In the genomic region with DNA sequence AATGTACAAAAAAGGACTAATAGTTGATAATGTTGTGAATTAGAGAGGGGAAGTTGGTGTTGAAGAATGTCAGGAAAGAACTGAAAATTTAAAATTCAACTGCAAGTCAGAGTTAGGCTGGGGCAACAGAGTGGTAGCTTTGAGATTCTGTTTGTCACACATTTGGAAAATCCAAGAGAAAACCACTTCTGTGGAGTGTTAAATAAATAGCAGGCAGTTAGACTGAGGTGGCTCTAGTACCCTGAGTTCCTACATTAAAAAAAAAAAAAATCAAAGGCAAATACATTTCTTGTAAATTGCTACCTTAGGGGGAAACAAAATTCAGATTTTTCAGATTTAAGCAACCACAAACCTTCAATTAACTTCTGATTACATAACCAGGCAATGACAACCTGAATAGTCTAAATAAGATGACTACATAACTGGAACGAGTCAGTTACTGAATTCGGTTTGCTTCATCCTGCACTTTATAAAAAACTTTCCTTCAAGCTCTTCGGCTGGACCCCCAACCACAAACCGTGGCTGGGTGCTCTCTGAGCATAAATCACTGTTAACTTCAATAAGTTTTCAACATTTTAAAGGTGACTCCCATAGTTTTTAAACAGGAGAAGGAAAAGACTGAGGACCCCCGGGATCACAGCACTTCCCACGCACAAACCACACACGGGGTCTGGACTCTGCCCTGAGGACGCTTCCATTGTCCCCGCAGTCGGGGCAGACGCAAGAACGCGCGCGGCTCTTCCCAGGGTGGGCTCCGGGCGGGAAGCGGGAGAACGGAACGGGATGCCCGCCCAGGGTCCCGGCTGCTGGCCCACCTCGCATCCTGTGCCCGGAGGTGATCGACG, we compare ENCODE assay signal across 9 cellular contexts. TPM values are rescaled to one million over a fixed set of nuclear protein-coding genes. Genes with fewer than 3 reads are reported as not detected.
DNase-seq lines count a peak whose midpoint lies in the region; ATAC-seq and TF ChIP-seq lines count a peak whose summit lies in the region.
"Had no signal": no experiment of that assay in that cellular context is flagged by ENCODE, and none has a peak within 500 bp of the region (broad histone marks: within the 10 kb centered on the region; RNA-seq: fewer than 3 reads in every experiment).

No MANE protein-coding gene starts in this region.

- H3K27me3 Mint-ChIP-seq in activated B cell treated with CpG ODN at 0.5 μM for 24 hours = no peaks in the 10 kb centered on the region

- POLR2A ChIA-PET in activated B cell treated with CpG ODN at 0.5 μM for 24 hours (lab: Charles Lee) = interaction anchor here (0.6 to 2.8 kb wide), 18 partner anchors 9 to 1290 kb away, joined by 3 to 44 read pairs (median 4); a partner anchor contains a TSS

- H3K36me3 Mint-ChIP-seq in activated B cell treated with CpG ODN at 0.5 μM for 24 hours (ENCODE audit: low read depth) = peaks cover 3% of the 10 kb centered on the region

- no peaks in the 10 kb centered on the region for H3K36me3 ChIP-seq in left ventricle myocardium inferior

- H3K27me3 ChIP-seq in left ventricle myocardium inferior (ENCODE audit: low read depth) = no peaks in the 10 kb centered on the region

- peaks cover 14% of the 10 kb centered on the region for H3K4me1 Mint-ChIP-seq in activated B cell treated with CpG ODN at 0.5 μM for 24 hours

- H3K27ac ChIP-seq in left ventricle myocardium inferior (replicated peaks) = peak overlapping the region; percentile 78
- H3K27ac ChIP-seq: A549 had no signal

- DNase-seq in DMS79 treated with DMSO at 0.1 percent for 48 hours (lab: John Stamatoyannopoulos, UW) (peak; percentile 45), DMS79 (lab: John Stamatoyannopoulos, UW) (no peak), activated B cell treated with CpG ODN at 0.5 μM for 24 hours (no peak), left ventricle myocardium inferior (no peak), retinal pigment epithelial cell (ENCODE audit: low read depth) (no peak), SKM-1 treated with dmso at 0.1 percent for 144 hours (lab: John Stamatoyannopoulos, UW; ENCODE audit: unreplicated experiment) (no peak)

- no peaks in the 10 kb centered on the region for H3K9me3 ChIP-seq in left ventricle myocardium inferior (replicated peaks)
- H3K9me3 ChIP-seq: A549 had no signal

- H3K4me1 ChIP-seq in left ventricle myocardium inferior = peaks cover 40% of the 10 kb centered on the region
- H3K4me1 ChIP-seq: A549 had no signal

- TF ChIP-seq CTCF in activated B cell treated with CpG ODN at 0.5 μM for 24 hours (IDR thresholded peaks at IDR 0.05) (no peak), left ventricle myocardium inferior (IDR thresholded peaks at IDR 0.05; ENCODE audit: borderline replicate concordance) (no peak), retinal pigment epithelial cell (conservative IDR thresholded peaks at IDR 0.05; ENCODE audit: low read depth, low read length) (no peak)

- H3K9me3 Mint-ChIP-seq in activated B cell treated with CpG ODN at 0.5 μM for 24 hours = no peaks in the 10 kb centered on the region

- peak overlapping the region; percentile 83 for H3K4me3 ChIP-seq in left ventricle myocardium inferior
- peak overlapping the region; percentile 97 for H3K4me3 ChIP-seq in retinal pigment epithelial cell (ENCODE audit: low read length)
- H3K4me3 ChIP-seq: A549 had no signal

- ATAC-seq in activated B cell treated with CpG ODN at 0.5 μM for 24 hours (ENCODE audit: low read depth) (no peak), HG02885 (IDR thresholded peaks at IDR 0.05; ENCODE audit: poor library complexity, unreplicated experiment) (no peak), HG03439 (IDR thresholded peaks at IDR 0.05; ENCODE audit: unreplicated experiment) (no peak)
- ATAC-seq: A549 had no signal

- peak overlapping the region; percentile 56 for H3K27ac Mint-ChIP-seq in activated B cell treated with CpG ODN at 0.5 μM for 24 hours

- CTCF ChIA-PET in activated B cell treated with CpG ODN at 0.5 μM for 24 hours (lab: Charles Lee) = interaction anchor here (1.0 kb wide), 2 partner anchors 14 to 200 kb away, joined by 3 to 7 read pairs; no protein-coding TSS in a partner anchor

- intact Hi-C loops in activated B cell treated with CpG ODN at 0.5 μM for 24 hours (cut with micrococcal nuclease) (loop anchor here (1.0 to 5.0 kb wide), 5 partner anchors 14 to 200 kb away; a partner anchor contains a TSS), left ventricle myocardium inferior (cut with micrococcal nuclease) (no loop called here)

- peak overlapping the region; percentile 98 for H3K4me3 Mint-ChIP-seq in activated B cell treated with CpG ODN at 0.5 μM for 24 hours

RNA-seq across cellular contexts. Expression of a gene that starts 0.7 kb away (rescaled TPM):
- total RNA-seq in activated B cell treated with CpG ODN at 0.5 μM for 24 hours (15.5 and 19.9 TPM in 2 replicates), left ventricle myocardium inferior (6.4 TPM)

RNA-seq across cellular contexts. Expression of a gene that starts 39.2 kb away (rescaled TPM):
- total RNA-seq in activated B cell treated with CpG ODN at 0.5 μM for 24 hours (9.8 and 12.5 TPM in 2 replicates), left ventricle myocardium inferior (0.66 TPM)
